In the genomic region with DNA sequence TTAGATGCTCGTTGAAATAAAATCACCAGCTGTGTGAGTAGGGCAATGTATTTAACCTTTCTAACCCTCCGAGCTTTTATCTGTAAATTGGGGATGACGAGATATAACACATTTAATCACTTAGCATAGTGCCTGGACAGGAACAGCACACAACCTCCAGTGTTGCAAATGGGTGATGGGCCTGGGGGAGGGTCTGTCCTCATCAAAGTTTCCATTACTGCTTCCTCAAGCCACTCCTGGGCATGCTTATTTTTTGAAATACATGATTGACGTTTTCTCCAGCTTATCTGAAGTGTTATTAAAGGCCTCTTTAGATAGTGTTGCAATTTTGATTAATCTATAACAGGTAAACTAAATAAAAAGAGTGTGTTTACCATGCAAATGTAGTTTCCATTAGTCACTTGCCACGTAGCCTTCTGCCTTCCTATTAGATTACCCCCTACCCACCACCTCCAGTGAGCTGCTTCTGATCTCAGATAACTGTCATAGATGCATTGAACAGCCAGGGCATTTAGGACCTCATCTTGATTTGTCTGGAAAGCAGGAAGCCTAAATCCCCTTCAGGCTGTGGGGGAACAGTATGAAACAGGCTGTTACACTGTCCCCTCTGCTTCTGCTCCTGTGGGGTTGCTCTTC, we compare ENCODE assay signal across 16 cellular contexts. TPM values are rescaled to one million over a fixed set of nuclear protein-coding genes. Genes with fewer than 3 reads are reported as not detected.
A peak's percentile ranks its signal among the peaks of the same experiment; 100 is the strongest.
DNase-seq lines count a peak whose midpoint lies in the region; ATAC-seq and TF ChIP-seq lines count a peak whose summit lies in the region.
"Had no signal": no experiment of that assay in that cellular context is flagged by ENCODE, and none has a peak within 500 bp of the region (broad histone marks: within the 10 kb centered on the region; RNA-seq: fewer than 3 reads in every experiment).

No MANE protein-coding gene starts in this region.

- H3K4me1 Mint-ChIP-seq in T-cell: no peaks in the 10 kb centered on the region
- H3K4me1 Mint-ChIP-seq in activated CD8-positive, alpha-beta memory T cell treated with anti-CD3 and anti-CD28 coated beads, Interleukin-2, amount 10 ng/mL, durations not matched to agents 7 days and 5 days: no peaks in the 10 kb centered on the region
- H3K4me1 Mint-ChIP-seq: CD4-positive, CD25-positive, alpha-beta regulatory T cell had no signal

- no peak overlapping the region for H4K8ac ChIP-seq in mesendoderm (ENCODE audit: low read depth, low read length)

- intact Hi-C loops in right cardiac atrium (cut with DNase I) (no loop called here), esophagus muscularis mucosa (cut with DNase I) (no loop called here), upper lobe of right lung (cut with DNase I) (no loop called here)

- POLR2A ChIA-PET in T-cell (lab: Charles Lee): no interaction called here

- H3K4me3 ChIP-seq in cardiac muscle cell (no peak overlapping the region), right cardiac atrium (ENCODE audit: low read length) (no peak overlapping the region), esophagus muscularis mucosa (no peak overlapping the region), mesendoderm (ENCODE audit: low read length) (no peak overlapping the region), upper lobe of right lung (no peak overlapping the region)
- H3K4me3 ChIP-seq: BLaER1 treated with 17β-estradiol and CSF1 and Interleukin-3, amounts not matched to agents 10 nM and 100 nM; HAP-1 had no signal

- no peak overlapping the region for H3K27ac Mint-ChIP-seq in T-cell
- no peak overlapping the region for H3K27ac Mint-ChIP-seq in activated CD8-positive, alpha-beta memory T cell treated with anti-CD3 and anti-CD28 coated beads, Interleukin-2, amount 10 ng/mL, durations not matched to agents 7 days and 5 days
- H3K27ac Mint-ChIP-seq: CD4-positive, CD25-positive, alpha-beta regulatory T cell had no signal

- TF ChIP-seq POLR2A in esophagus muscularis mucosa (IDR thresholded peaks at IDR 0.05; ENCODE audit: low read depth): no peak

- 81% methylated on average over 5 of the region's 5 CpGs for WGBS in right cardiac atrium
- 91% methylated on average over 5 of the region's 5 CpGs for WGBS in esophagus muscularis mucosa
- WGBS in mesendoderm (ENCODE audit: extremely low coverage, insufficient coverage, low lambda C conversion rate): no CpG with 5 or more reads among the region's 5 CpGs

- no peak for TF ChIP-seq EP300 in esophagus muscularis mucosa (IDR thresholded peaks at IDR 0.05)

- H2BK120ac ChIP-seq in mesendoderm (ENCODE audit: low read depth, low read length): no peak overlapping the region

- H3K4me2 ChIP-seq in mesendoderm (ENCODE audit: low read length): no peak overlapping the region
- H3K4me2 ChIP-seq: BLaER1 treated with 17β-estradiol and CSF1 and Interleukin-3, amounts not matched to agents 10 nM and 100 nM had no signal

- no peak overlapping the region for H3K56ac ChIP-seq in mesendoderm (ENCODE audit: low read length)

- H3K79me2 ChIP-seq in mesendoderm (ENCODE audit: control insufficient read depth, insufficient read depth, low read length): no peaks in the 10 kb centered on the region

- no peak for TF ChIP-seq CTCF in cardiac muscle cell (IDR thresholded peaks at IDR 0.05; ENCODE audit: low read depth, low read length)
- TF ChIP-seq CTCF in esophagus muscularis mucosa (IDR thresholded peaks at IDR 0.05): no peak
- TF ChIP-seq CTCF in upper lobe of right lung (IDR thresholded peaks at IDR 0.05): no peak

- no peak for ATAC-seq in right cardiac atrium
- peak; percentile 71 for ATAC-seq in upper lobe of right lung
- no peak for ATAC-seq in T-cell (replicated peaks in 1 of 4)
- ATAC-seq in activated CD8-positive, alpha-beta memory T cell treated with anti-CD3 and anti-CD28 coated beads, Interleukin-2, amount 10 ng/mL, durations not matched to agents 7 days and 5 days: no peak
- ATAC-seq: HepG2 had no signal

- H3K36me3 ChIP-seq in cardiac muscle cell: no peaks in the 10 kb centered on the region
- no peaks in the 10 kb centered on the region for H3K36me3 ChIP-seq in esophagus muscularis mucosa
- no peaks in the 10 kb centered on the region for H3K36me3 ChIP-seq in mesendoderm (ENCODE audit: control insufficient read depth, insufficient read depth, low read length)
- H3K36me3 ChIP-seq in upper lobe of right lung: no peaks in the 10 kb centered on the region
- H3K36me3 ChIP-seq: BLaER1 treated with 17β-estradiol and CSF1 and Interleukin-3, amounts not matched to agents 10 nM and 100 nM; HAP-1 had no signal

- DNase-seq in cardiac muscle cell (ENCODE audit: low read depth in 1 of 2, low spot score in 1 of 2) (no peak), right cardiac atrium (no peak), esophagus muscularis mucosa (ENCODE audit: extremely low spot score) (peak; percentile 29), mesendoderm (peak; percentile 58), upper lobe of right lung (no peak), T-cell (no peak)
- no peak for DNase-seq in stimulated activated CD4-positive, alpha-beta T cell treated with anti-CD3 and anti-CD28 coated beads, Interleukin-4, amount 100 ng/mL, for 1 hour
- no peak for DNase-seq in activated CD8-positive, alpha-beta memory T cell treated with anti-CD3 and anti-CD28 coated beads, Interleukin-2, amount 10 ng/mL, durations not matched to agents 7 days and 5 days
- DNase-seq: AML-193; CD4-positive, CD25-positive, alpha-beta regulatory T cell; DND-41; GDM1 had no signal

- H3K27ac ChIP-seq in cardiac muscle cell: peak overlapping the region; percentile 39
- no peak overlapping the region for H3K27ac ChIP-seq in right cardiac atrium (ENCODE audit: low read length)
- no peak overlapping the region for H3K27ac ChIP-seq in esophagus muscularis mucosa (replicated peaks in 1 of 4)
- H3K27ac ChIP-seq in mesendoderm (ENCODE audit: low read depth, low read length): no peak overlapping the region
- no peak overlapping the region for H3K27ac ChIP-seq in upper lobe of right lung
- H3K27ac ChIP-seq: 22Rv1; BLaER1 treated with 17β-estradiol and CSF1 and Interleukin-3, amounts not matched to agents 10 nM and 100 nM had no signal

- H3K9me3 ChIP-seq in cardiac muscle cell (ENCODE audit: low read depth) (no peaks in the 10 kb centered on the region), right cardiac atrium (ENCODE audit: control insufficient read depth, low read length) (no peaks in the 10 kb centered on the region), esophagus muscularis mucosa (no peaks in the 10 kb centered on the region), upper lobe of right lung (no peaks in the 10 kb centered on the region)
- H3K9me3 ChIP-seq: BLaER1 treated with 17β-estradiol and CSF1 and Interleukin-3, amounts not matched to agents 10 nM and 100 nM; HAP-1 had no signal

- peaks cover 25% of the 10 kb centered on the region for H3K4me1 ChIP-seq in cardiac muscle cell (ENCODE audit: low read depth)
- no peaks in the 10 kb centered on the region for H3K4me1 ChIP-seq in right cardiac atrium (ENCODE audit: control insufficient read depth, insufficient read depth, low read length)
- H3K4me1 ChIP-seq in esophagus muscularis mucosa: no peaks in the 10 kb centered on the region
- peaks cover 4% of the 10 kb centered on the region for H3K4me1 ChIP-seq in mesendoderm (ENCODE audit: control insufficient read depth, low read depth, low read length)
- H3K4me1 ChIP-seq in upper lobe of right lung: peaks cover 5% of the 10 kb centered on the region
- H3K4me1 ChIP-seq: BLaER1 treated with 17β-estradiol and CSF1 and Interleukin-3, amounts not matched to agents 10 nM and 100 nM; HAP-1 had no signal

- H3K79me1 ChIP-seq in mesendoderm (ENCODE audit: low read length): no peaks in the 10 kb centered on the region

- no peaks in the 10 kb centered on the region for H3K27me3 ChIP-seq in cardiac muscle cell
- H3K27me3 ChIP-seq in right cardiac atrium (ENCODE audit: control insufficient read depth, insufficient read depth): no peaks in the 10 kb centered on the region
- no peaks in the 10 kb centered on the region for H3K27me3 ChIP-seq in esophagus muscularis mucosa
- H3K27me3 ChIP-seq in mesendoderm (ENCODE audit: insufficient read depth, low read length, poor library complexity): no peaks in the 10 kb centered on the region
- H3K27me3 ChIP-seq in upper lobe of right lung: no peaks in the 10 kb centered on the region
- H3K27me3 ChIP-seq: BLaER1 treated with 17β-estradiol and CSF1 and Interleukin-3, amounts not matched to agents 10 nM and 100 nM had no signal

- no peak overlapping the region for H2AK5ac ChIP-seq in mesendoderm (ENCODE audit: low read length)

- no peak overlapping the region for H3K4me3 Mint-ChIP-seq in T-cell
- H3K4me3 Mint-ChIP-seq in activated CD8-positive, alpha-beta memory T cell treated with anti-CD3 and anti-CD28 coated beads, Interleukin-2, amount 10 ng/mL, durations not matched to agents 7 days and 5 days: no peak overlapping the region
- H3K4me3 Mint-ChIP-seq: CD4-positive, CD25-positive, alpha-beta regulatory T cell had no signal

- no peaks in the 10 kb centered on the region for H3K9me3 Mint-ChIP-seq in T-cell
- H3K9me3 Mint-ChIP-seq in activated CD8-positive, alpha-beta memory T cell treated with anti-CD3 and anti-CD28 coated beads, Interleukin-2, amount 10 ng/mL, durations not matched to agents 7 days and 5 days (ENCODE audit: low read depth): no peaks in the 10 kb centered on the region
- H3K9me3 Mint-ChIP-seq: CD4-positive, CD25-positive, alpha-beta regulatory T cell had no signal

- peaks cover 8 to 9% of the 10 kb centered on the region in 2 donors for H3K27me3 Mint-ChIP-seq in T-cell
- peaks cover 28% of the 10 kb centered on the region for H3K27me3 Mint-ChIP-seq in activated CD8-positive, alpha-beta memory T cell treated with anti-CD3 and anti-CD28 coated beads, Interleukin-2, amount 10 ng/mL, durations not matched to agents 7 days and 5 days

- no peak overlapping the region for H4K5ac ChIP-seq in mesendoderm (ENCODE audit: low read length)

- CTCF ChIA-PET in T-cell (lab: Charles Lee): no interaction called here
- CTCF ChIA-PET in activated CD8-positive, alpha-beta memory T cell treated with anti-CD3 and anti-CD28 coated beads, Interleukin-2, amount 10 ng/mL, durations not matched to agents 7 days and 5 days (lab: Charles Lee): no interaction called here

- no peak overlapping the region for H3K4ac ChIP-seq in mesendoderm (ENCODE audit: low read depth, low read length)

- no peak overlapping the region for H2BK5ac ChIP-seq in mesendoderm (ENCODE audit: low read length)

- no peak overlapping the region for H3K9ac ChIP-seq in mesendoderm (ENCODE audit: low read length)
- H3K9ac ChIP-seq: BLaER1 treated with 17β-estradiol and CSF1 and Interleukin-3, amounts not matched to agents 10 nM and 100 nM had no signal

- H3K23ac ChIP-seq in mesendoderm (ENCODE audit: low read length): no peak overlapping the region

- no peak overlapping the region for H2BK15ac ChIP-seq in mesendoderm (replicated peaks; ENCODE audit: low read depth)

- H3K18ac ChIP-seq in mesendoderm (ENCODE audit: low read length): no peak overlapping the region

- no peaks in the 10 kb centered on the region for H3K36me3 Mint-ChIP-seq in T-cell
- H3K36me3 Mint-ChIP-seq in activated CD8-positive, alpha-beta memory T cell treated with anti-CD3 and anti-CD28 coated beads, Interleukin-2, amount 10 ng/mL, durations not matched to agents 7 days and 5 days: no peaks in the 10 kb centered on the region
- H3K36me3 Mint-ChIP-seq: CD4-positive, CD25-positive, alpha-beta regulatory T cell had no signal

RNA-seq across cellular contexts. Expression of a gene that starts 42.4 kb away (rescaled TPM):
- total RNA-seq in cardiac muscle cell (41.7 and 161 TPM in 2 replicates), right cardiac atrium (10 to 100 TPM; 11.3 to 20.8 (median 11.8) TPM), esophagus muscularis mucosa (10 to 100 TPM in 3 of 4 donors, 1 to 10 TPM in 1; 7.5 to 21.3 (median 14.6) TPM), upper lobe of right lung (114 TPM), T-cell (10 to 100 TPM; 20.3 to 39.5 (median 25.5) TPM)
- polyA plus RNA-seq in cardiac muscle cell (49.1 and 123 TPM in 2 replicates), right cardiac atrium (3.1 TPM)
- polyA plus RNA-seq in mesendoderm (2013, experiment 1 of 2): 2.8 TPM
- polyA plus RNA-seq in mesendoderm (2013, experiment 2 of 2): 3.0 TPM
- total RNA-seq in activated CD8-positive, alpha-beta memory T cell treated with anti-CD3 and anti-CD28 coated beads, Interleukin-2, amount 10 ng/mL, durations not matched to agents 7 days and 5 days: 10 to 100 TPM in 1 of 2 experiments, 1 to 10 TPM in 1; 8.7 to 26.2 TPM

Comparison
In these comparisons a context has a peak if more than half of its experiments do, and no peak if none do; other contexts are left out.
1. DNase-seq: peak in esophagus muscularis mucosa (single experiment) and mesendoderm (single experiment); none in cardiac muscle cell (0 of 2), right cardiac atrium (0 of 3), upper lobe of right lung (single experiment), T-cell (0 of 34), stimulated activated CD4-positive, alpha-beta T cell treated with anti-CD3 and anti-CD28 coated beads, Interleukin-4, amount 100 ng/mL, for 1 hour (single experiment) and activated CD8-positive, alpha-beta memory T cell treated with anti-CD3 and anti-CD28 coated beads, Interleukin-2, amount 10 ng/mL, durations not matched to agents 7 days and 5 days (single experiment).